In the genomic region with DNA sequence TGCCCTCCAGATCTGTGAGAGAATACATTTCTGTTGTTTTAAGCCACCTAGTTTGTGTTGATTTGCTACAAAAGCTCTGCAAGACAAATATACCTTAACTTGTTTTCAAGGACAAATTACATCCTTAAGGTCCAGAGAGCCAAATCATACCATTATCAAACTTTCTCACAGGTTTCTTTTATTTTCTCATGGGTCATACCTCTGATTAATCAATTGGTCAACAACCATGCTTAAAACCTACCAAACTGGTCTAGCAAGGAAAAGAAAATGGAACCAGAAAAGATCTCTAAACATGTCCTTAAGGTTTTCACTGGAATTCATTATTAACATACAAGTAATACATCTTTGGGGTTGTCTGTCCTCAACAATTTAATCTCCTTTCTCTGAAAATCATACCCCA, we compare ENCODE assay signal across 20 cellular contexts.
DNase-seq lines count a peak whose midpoint lies in the region; ATAC-seq, FAIRE-seq and TF ChIP-seq lines count a peak whose summit lies in the region.
"Had no signal": no experiment of that assay in that cellular context is flagged by ENCODE, and none has a peak within 500 bp of the region (broad histone marks: within the 10 kb centered on the region; RNA-seq: fewer than 3 reads in every experiment).

No MANE protein-coding gene starts in this region.

- TF ChIP-seq POLR2A in gastrocnemius medialis (IDR thresholded peaks at IDR 0.05) = no peak

- H3K4me1 ChIP-seq in pancreas (no peaks in the 10 kb centered on the region), gastrocnemius medialis (peaks cover 0 to 14% of the 10 kb centered on the region in 2 donors)

- H3K4me3 ChIP-seq in epithelial cell of esophagus (ENCODE audit: low read length) (no peak overlapping the region), pancreas (no peak overlapping the region), gastrocnemius medialis (no peak overlapping the region)
- H3K4me3 ChIP-seq: SK-N-MC had no signal

- H3K27ac ChIP-seq in pancreas (no peak overlapping the region), gastrocnemius medialis (no peak overlapping the region)
- H3K27ac ChIP-seq: HL-60, SK-N-MC had no signal

- intact Hi-C loops in pancreas (cut with DNase I) (no loop called here), gastrocnemius medialis (cut with DNase I; ENCODE audit: low total_unique reads) (no loop called here)

- DNase-seq in NCI-H748 (lab: John Stamatoyannopoulos, UW; ENCODE audit: unreplicated experiment) = peak; percentile 41
- DNase-seq in NCI-H748 treated with DMSO at 0.1 percent for 48 hours (lab: John Stamatoyannopoulos, UW) = no peak
- DNase-seq in epithelial cell of esophagus (ENCODE audit: low read depth) = peak; percentile 86
- no peak for DNase-seq in pancreas
- DNase-seq in gastrocnemius medialis = no peak
- DNase-seq in activated gamma-delta T cell treated with Interleukin-2 at 50 U/mL for 16 hours = no peak
- DNase-seq: Calu3, NCI-H1105, NCI-H1436 treated with DMSO at 0.1 percent for 48 hours, NCI-H187 treated with DMSO at 0.1 percent for 48 hours, NCI-H2171 treated with DMSO at 0.1 percent for 48 hours, NCI-H345, NCI-H524 treated with DMSO at 0.1 percent for 48 hours, SIG-M5 had no signal

- no peaks in the 10 kb centered on the region for H3K36me3 ChIP-seq in pancreas
- no peaks in the 10 kb centered on the region for H3K36me3 ChIP-seq in gastrocnemius medialis

- peak in 3 of 4 donors; percentile 25 to 72 (median 51) for ATAC-seq in pancreas
- no peak for ATAC-seq in GM21528 (IDR thresholded peaks at IDR 0.05; ENCODE audit: low FRiP score, unreplicated experiment)
- no peak for ATAC-seq in gastrocnemius medialis
- ATAC-seq: Panc1 had no signal

- TF ChIP-seq CTCF in epithelial cell of esophagus (IDR thresholded peaks at IDR 0.05; ENCODE audit: insufficient read depth, low read depth, low read length, missing control alignments) = no peak
- TF ChIP-seq CTCF in pancreas (IDR thresholded peaks at IDR 0.05) = no peak
- TF ChIP-seq CTCF in gastrocnemius medialis (IDR thresholded peaks at IDR 0.05 in 4 of 5, conservative IDR thresholded peaks at IDR 0.05 in 1 of 5) = no peak

- H3K27me3 ChIP-seq in pancreas (no peaks in the 10 kb centered on the region), gastrocnemius medialis (no peaks in the 10 kb centered on the region)

- H3K9me3 ChIP-seq in pancreas = no peaks in the 10 kb centered on the region
- no peaks in the 10 kb centered on the region for H3K9me3 ChIP-seq in gastrocnemius medialis

- in situ Hi-C loops in gastrocnemius medialis (cut with MboI; ENCODE audit: low sequenced_read_pairs in 4 of 4) = no loop called here

- FAIRE-seq in pancreas (lab: Jason Lieb, UNC) = no peak
- FAIRE-seq: GM18507, H54 had no signal

Comparison
In these comparisons a context has a peak if more than half of its experiments do, and no peak if none do; other contexts are left out.
1. DNase-seq: peak in NCI-H748 (single experiment) and epithelial cell of esophagus (single experiment); none in NCI-H748 treated with DMSO at 0.1 percent for 48 hours (single experiment), pancreas (0 of 6), gastrocnemius medialis (0 of 2) and activated gamma-delta T cell treated with Interleukin-2 at 50 U/mL for 16 hours (single experiment).
2. ATAC-seq: peak in pancreas (3 of 4); none in GM21528 (single experiment) and gastrocnemius medialis (0 of 2).